ENCODE assay signal across 15 cellular contexts in genomic region chr1:85494074-85494956, GRCh38. TPM values are rescaled to one million over a fixed set of nuclear protein-coding genes. Genes with fewer than 3 reads are reported as not detected.
DNase-seq lines count a peak whose midpoint lies in the region; ATAC-seq, FAIRE-seq and TF ChIP-seq lines count a peak whose summit lies in the region.
"Had no signal": no experiment of that assay in that cellular context is flagged by ENCODE, and none has a peak within 500 bp of the region (broad histone marks: within the 10 kb centered on the region; RNA-seq: fewer than 3 reads in every experiment).

No MANE protein-coding gene starts in this region.

- DNase-seq in MM.1S (peak; percentile 46), SJSA1 (ENCODE audit: low read depth in 1 of 2, low spot score in 2 of 2) (no peak), GM12892 (ENCODE audit: insufficient read length) (no peak)
- no peak for DNase-seq in NK-92 treated with Interleukin-12 subunit alpha and Interleukin-12 subunit beta, amount 100 ng/mL, for 24 hours (lab: John Stamatoyannopoulos, UW)
- DNase-seq: activated naive CD8-positive, alpha-beta T cell treated with anti-CD3 and anti-CD28 coated beads, Interleukin-2, amount 10 ng/mL, durations not matched to agents 7 days and 5 days; MG63; stimulated activated CD4-positive, alpha-beta T cell treated with anti-CD3 and anti-CD28 coated beads, Interleukin-1b, Interleukin-23, amount 100 ng/mL, for 48 hours; stimulated activated naive B cell treated with anti-CD40 and anti-IgM and Interleukin-4, amounts not matched to agents 10 μg/mL and 1 μg/mL and 100 μg/mL, for 72 hours had no signal

- H3K27ac Mint-ChIP-seq in nephron = peak overlapping the region in 2 of 3 experiments; percentile 8 to 24
- H3K27ac Mint-ChIP-seq: activated naive CD8-positive, alpha-beta T cell treated with anti-CD3 and anti-CD28 coated beads, Interleukin-2, amount 10 ng/mL, durations not matched to agents 7 days and 5 days; stimulated activated naive B cell treated with anti-CD40 and anti-IgM and Interleukin-4, amounts not matched to agents 10 μg/mL and 1 μg/mL and 100 μg/mL, for 72 hours; T-helper 2 cell treated with Interferon-gamma antibody and Interleukin-4, amounts not matched to agents 5 μg/mL and 100 μg/mL, for 36 hours had no signal

- H3K27ac ChIP-seq in MM.1S (ENCODE audit: low read length) (no peak overlapping the region), SJSA1 (peak overlapping the region; percentile 86)
- H3K27ac ChIP-seq: C4-2B had no signal

- H3K27me3 ChIP-seq in MM.1S (replicated peaks; ENCODE audit: insufficient read depth, low read length) (no peaks in the 10 kb centered on the region), SJSA1 (replicated peaks) (no peaks in the 10 kb centered on the region)
- H3K27me3 ChIP-seq: MG63 had no signal

- no peaks in the 10 kb centered on the region for H3K27me3 Mint-ChIP-seq in nephron (ENCODE audit: low read depth)

- TF ChIP-seq POLR2A in GM12892 (IDR thresholded peaks at IDR 0.05; ENCODE audit: low read depth, low read length) = no peak

- H3K9me2 ChIP-seq in MM.1S (replicated peaks; ENCODE audit: insufficient read depth, low read length) = no peaks in the 10 kb centered on the region

- ATAC-seq in GM18520 (IDR thresholded peaks at IDR 0.05; ENCODE audit: unreplicated experiment) (peak; percentile 79), HG02852 (IDR thresholded peaks at IDR 0.05; ENCODE audit: unreplicated experiment) (no peak), HG02884 (IDR thresholded peaks at IDR 0.05; ENCODE audit: unreplicated experiment) (no peak)
- ATAC-seq: stimulated activated naive B cell treated with anti-CD40 and anti-IgM and Interleukin-4, amounts not matched to agents 10 μg/mL and 1 μg/mL and 100 μg/mL, for 72 hours had no signal

- no peak for FAIRE-seq in GM12892 (lab: Jason Lieb, UNC)
- FAIRE-seq: frontal cortex had no signal

- H3K4me3 Mint-ChIP-seq in nephron = no peak overlapping the region
- H3K4me3 Mint-ChIP-seq: activated naive CD8-positive, alpha-beta T cell treated with anti-CD3 and anti-CD28 coated beads, Interleukin-2, amount 10 ng/mL, durations not matched to agents 7 days and 5 days; stimulated activated naive B cell treated with anti-CD40 and anti-IgM and Interleukin-4, amounts not matched to agents 10 μg/mL and 1 μg/mL and 100 μg/mL, for 72 hours; T-helper 2 cell treated with Interferon-gamma antibody and Interleukin-4, amounts not matched to agents 5 μg/mL and 100 μg/mL, for 36 hours had no signal

- no peaks in the 10 kb centered on the region for H3K79me2 ChIP-seq in MM.1S (ENCODE audit: low read length)

- H3K4me3 ChIP-seq in MM.1S (ENCODE audit: low read length) = no peak overlapping the region
- H3K4me3 ChIP-seq in SJSA1 = no peak overlapping the region
- H3K4me3 ChIP-seq: MG63 had no signal

- H3K4me1 Mint-ChIP-seq in nephron = peaks cover 22% of the 10 kb centered on the region
- H3K4me1 Mint-ChIP-seq: activated naive CD8-positive, alpha-beta T cell treated with anti-CD3 and anti-CD28 coated beads, Interleukin-2, amount 10 ng/mL, durations not matched to agents 7 days and 5 days had no signal

- H4K20me1 ChIP-seq in MM.1S (ENCODE audit: insufficient read depth, low read length) = no peaks in the 10 kb centered on the region

- no peaks in the 10 kb centered on the region for H3K9me3 Mint-ChIP-seq in nephron
- H3K9me3 Mint-ChIP-seq: activated naive CD8-positive, alpha-beta T cell treated with anti-CD3 and anti-CD28 coated beads, Interleukin-2, amount 10 ng/mL, durations not matched to agents 7 days and 5 days; stimulated activated naive B cell treated with anti-CD40 and anti-IgM and Interleukin-4, amounts not matched to agents 10 μg/mL and 1 μg/mL and 100 μg/mL, for 72 hours; T-helper 2 cell treated with Interferon-gamma antibody and Interleukin-4, amounts not matched to agents 5 μg/mL and 100 μg/mL, for 36 hours had no signal

- H3K4me2 ChIP-seq in MM.1S (ENCODE audit: low read depth, low read length) = peak overlapping the region; percentile 13; the same call in 1 of the 2 replicates

- peaks cover 11% of the 10 kb centered on the region for H3K4me1 ChIP-seq in MM.1S (ENCODE audit: low read length)
- H3K4me1 ChIP-seq in SJSA1 (replicated peaks) = peaks cover 53% of the 10 kb centered on the region

- no peak overlapping the region for H2AFZ ChIP-seq in MM.1S (ENCODE audit: low read length)

- TF ChIP-seq CTCF in MM.1S (IDR thresholded peaks at IDR 0.05; ENCODE audit: low read length) (no peak), nephron (IDR thresholded peaks at IDR 0.05; ENCODE audit: unreplicated experiment in 3 of 3) (no peak)

- H3K9me3 ChIP-seq in MM.1S (replicated peaks; ENCODE audit: insufficient read depth, low read length) = no peaks in the 10 kb centered on the region
- no peaks in the 10 kb centered on the region for H3K9me3 ChIP-seq in SJSA1 (replicated peaks)
- H3K9me3 ChIP-seq: MG63 had no signal

- no peak overlapping the region for H3K9ac ChIP-seq in MM.1S (ENCODE audit: low read length)

- H3K36me3 Mint-ChIP-seq in nephron (ENCODE audit: low read depth) = no peaks in the 10 kb centered on the region
- H3K36me3 Mint-ChIP-seq: activated naive CD8-positive, alpha-beta T cell treated with anti-CD3 and anti-CD28 coated beads, Interleukin-2, amount 10 ng/mL, durations not matched to agents 7 days and 5 days; stimulated activated naive B cell treated with anti-CD40 and anti-IgM and Interleukin-4, amounts not matched to agents 10 μg/mL and 1 μg/mL and 100 μg/mL, for 72 hours had no signal

- H3K36me3 ChIP-seq in MM.1S (replicated peaks; ENCODE audit: insufficient read depth, low read length) = no peaks in the 10 kb centered on the region
- H3K36me3 ChIP-seq in SJSA1 = peaks cover 48% of the 10 kb centered on the region

- no peaks in the 10 kb centered on the region; the same call in 1 of the 2 replicates for H3F3A ChIP-seq in MM.1S (ENCODE audit: insufficient read depth, low read length)

RNA-seq across cellular contexts. Expression of gene DDAH1, which starts 29.4 kb away (rescaled TPM):
- total RNA-seq in SJSA1 (2014; rRNA removed; shearing (Covaris generic)) = 97.5 and 108 TPM in 2 replicates
- polyA plus RNA-seq in GM12892 (2012; ENCODE audit: missing spikeins) = 0.19 TPM
- total RNA-seq: activated naive CD8-positive, alpha-beta T cell treated with anti-CD3 and anti-CD28 coated beads, Interleukin-2, amount 10 ng/mL, durations not matched to agents 7 days and 5 days had no signal
